ENCODE assay signal across 14 cellular contexts in genomic region chr2:151770995-151771394, GRCh38. TPM values are rescaled to one million over a fixed set of nuclear protein-coding genes. Genes with fewer than 3 reads are reported as not detected.
DNase-seq lines count a peak whose midpoint lies in the region; ATAC-seq lines count a peak whose summit lies in the region.
"Had no signal": no experiment of that assay in that cellular context is flagged by ENCODE, and none has a peak within 500 bp of the region (broad histone marks: within the 10 kb centered on the region; RNA-seq: fewer than 3 reads in every experiment).

No MANE protein-coding gene starts in this region.

- H3K9me3 Mint-ChIP-seq in activated CD4-positive, alpha-beta memory T cell treated with anti-CD3 and anti-CD28 coated beads for 36 hours = no peaks in the 10 kb centered on the region
- no peaks in the 10 kb centered on the region for H3K9me3 Mint-ChIP-seq in activated CD4-positive, alpha-beta T cell treated with anti-CD3 and anti-CD28 coated beads, Interleukin-2, amount 10 ng/mL, durations not matched to agents 7 days and 5 days

- H3K4me3 ChIP-seq in skeletal muscle tissue (ENCODE audit: low read length in 3 of 3) = no peak overlapping the region

- peak overlapping the region; percentile 89 for H3K27ac ChIP-seq in skeletal muscle tissue (ENCODE audit: low read depth, low read length)

- H3K4me1 ChIP-seq in skeletal muscle tissue (ENCODE audit: control insufficient read depth in 3 of 3, insufficient read depth in 3 of 3, low read length in 3 of 3) = peaks cover 48 to 65% (median 58%) of the 10 kb centered on the region in 3 donors

- CTCF ChIA-PET in activated CD4-positive, alpha-beta memory T cell treated with anti-CD3 and anti-CD28 coated beads for 36 hours (lab: Charles Lee) = no interaction called here
- CTCF ChIA-PET in activated CD4-positive, alpha-beta T cell treated with anti-CD3 and anti-CD28 coated beads, Interleukin-2, amount 10 ng/mL, durations not matched to agents 7 days and 5 days (lab: Charles Lee) = interaction anchor here (0.6 kb wide), 1 partner anchor 1627 kb away, joined by 3 read pairs; no protein-coding TSS in a partner anchor

- POLR2A ChIA-PET in activated CD4-positive, alpha-beta memory T cell treated with anti-CD3 and anti-CD28 coated beads for 36 hours (lab: Charles Lee) = no interaction called here
- POLR2A ChIA-PET in activated CD4-positive, alpha-beta T cell treated with anti-CD3 and anti-CD28 coated beads, Interleukin-2, amount 10 ng/mL, durations not matched to agents 7 days and 5 days (lab: Charles Lee) = no interaction called here

- H3K4me3 Mint-ChIP-seq in activated CD4-positive, alpha-beta memory T cell treated with anti-CD3 and anti-CD28 coated beads for 36 hours = no peak overlapping the region
- no peak overlapping the region for H3K4me3 Mint-ChIP-seq in activated CD4-positive, alpha-beta T cell treated with anti-CD3 and anti-CD28 coated beads, Interleukin-2, amount 10 ng/mL, durations not matched to agents 7 days and 5 days

- peak overlapping the region; percentile 7 to 68 (median 29) for H3K9ac ChIP-seq in skeletal muscle tissue (ENCODE audit: low read depth in 1 of 3, low read length in 3 of 3)

- H3K9me3 ChIP-seq in skeletal muscle tissue (ENCODE audit: control insufficient read depth in 3 of 3, low read length in 3 of 3) = no peaks in the 10 kb centered on the region

- H3K27ac Mint-ChIP-seq in activated CD4-positive, alpha-beta memory T cell treated with anti-CD3 and anti-CD28 coated beads for 36 hours = no peak overlapping the region
- no peak overlapping the region for H3K27ac Mint-ChIP-seq in activated CD4-positive, alpha-beta T cell treated with anti-CD3 and anti-CD28 coated beads, Interleukin-2, amount 10 ng/mL, durations not matched to agents 7 days and 5 days

- H3K36me3 ChIP-seq in skeletal muscle tissue (ENCODE audit: control insufficient read depth in 3 of 3, insufficient read depth in 3 of 3, low read length in 3 of 3) = peaks cover 0 to 1% (median 0%) of the 10 kb centered on the region in 3 donors

- intact Hi-C loops in activated CD4-positive, alpha-beta memory T cell treated with anti-CD3 and anti-CD28 coated beads for 36 hours (cut with micrococcal nuclease) = no loop called here

- no peaks in the 10 kb centered on the region for H3K27me3 ChIP-seq in skeletal muscle tissue (ENCODE audit: control insufficient read depth in 3 of 3, insufficient read depth in 3 of 3, low read length in 3 of 3)

- no peak for DNase-seq in stimulated activated CD4-positive, alpha-beta T cell treated with anti-CD3 and anti-CD28 coated beads, Interleukin-2, amount 100 ng/mL, for 48 hours
- DNase-seq in activated CD4-positive, alpha-beta memory T cell treated with anti-CD3 and anti-CD28 coated beads for 36 hours = no peak
- no peak for DNase-seq in activated CD4-positive, alpha-beta T cell treated with anti-CD3 and anti-CD28 coated beads, Interleukin-2, amount 10 ng/mL, durations not matched to agents 7 days and 5 days
- DNase-seq: activated CD8-positive, alpha-beta memory T cell treated with anti-CD3 and anti-CD28 coated beads, Interleukin-2, amount 50 U/mL, for 4 hours; COR-L47; dermis blood vessel endothelial cell; NCI-H1694; retina; SIG-M5 had no signal

- H3K27me3 Mint-ChIP-seq in activated CD4-positive, alpha-beta memory T cell treated with anti-CD3 and anti-CD28 coated beads for 36 hours = no peaks in the 10 kb centered on the region
- no peaks in the 10 kb centered on the region for H3K27me3 Mint-ChIP-seq in activated CD4-positive, alpha-beta T cell treated with anti-CD3 and anti-CD28 coated beads, Interleukin-2, amount 10 ng/mL, durations not matched to agents 7 days and 5 days

- ATAC-seq in GM19351 (IDR thresholded peaks at IDR 0.05; ENCODE audit: unreplicated experiment) (peak; percentile 29), HG02642 (IDR thresholded peaks at IDR 0.05; ENCODE audit: poor library complexity, unreplicated experiment) (peak; percentile 25), HG03571 (IDR thresholded peaks at IDR 0.05; ENCODE audit: unreplicated experiment) (peak; percentile 21), HG02588 (IDR thresholded peaks at IDR 0.05; ENCODE audit: unreplicated experiment) (no peak)

- H3K4me1 Mint-ChIP-seq in activated CD4-positive, alpha-beta memory T cell treated with anti-CD3 and anti-CD28 coated beads for 36 hours (ENCODE audit: low read depth) = peaks cover 11% of the 10 kb centered on the region
- H3K4me1 Mint-ChIP-seq in activated CD4-positive, alpha-beta T cell treated with anti-CD3 and anti-CD28 coated beads, Interleukin-2, amount 10 ng/mL, durations not matched to agents 7 days and 5 days = peaks cover 5% of the 10 kb centered on the region

- peaks cover 7% of the 10 kb centered on the region for H3K36me3 Mint-ChIP-seq in activated CD4-positive, alpha-beta memory T cell treated with anti-CD3 and anti-CD28 coated beads for 36 hours
- peaks cover 9% of the 10 kb centered on the region for H3K36me3 Mint-ChIP-seq in activated CD4-positive, alpha-beta T cell treated with anti-CD3 and anti-CD28 coated beads, Interleukin-2, amount 10 ng/mL, durations not matched to agents 7 days and 5 days (ENCODE audit: low read depth)

RNA-seq across cellular contexts. Expression of gene NEB, which starts 36.7 kb away (rescaled TPM):
- total RNA-seq in skeletal muscle tissue = 833 TPM
- total RNA-seq in activated CD4-positive, alpha-beta memory T cell treated with anti-CD3 and anti-CD28 coated beads for 36 hours = under 1 TPM; 0.05 to 0.14 TPM
- under 1 TPM; 0.40 to 0.48 TPM for total RNA-seq in activated CD4-positive, alpha-beta T cell treated with anti-CD3 and anti-CD28 coated beads, Interleukin-2, amount 10 ng/mL, durations not matched to agents 7 days and 5 days

RNA-seq across cellular contexts. Expression of gene ARL5A, which starts 57.2 kb away (rescaled TPM):
- total RNA-seq in skeletal muscle tissue = 21.9 TPM
- total RNA-seq in activated CD4-positive, alpha-beta memory T cell treated with anti-CD3 and anti-CD28 coated beads for 36 hours = 10 to 100 TPM; 54.6 to 63.2 TPM
- 10 to 100 TPM; 47.4 to 49.0 TPM for total RNA-seq in activated CD4-positive, alpha-beta T cell treated with anti-CD3 and anti-CD28 coated beads, Interleukin-2, amount 10 ng/mL, durations not matched to agents 7 days and 5 days

Comparison
In these comparisons a context has a peak if more than half of its experiments do, and no peak if none do; other contexts are left out.
1. RNA of gene NEB, which starts 36.7 kb away (total RNA-seq): 833 TPM in skeletal muscle tissue (single experiment); 0.40 to 0.48 TPM in activated CD4-positive, alpha-beta T cell treated with anti-CD3 and anti-CD28 coated beads, Interleukin-2, amount 10 ng/mL, durations not matched to agents 7 days and 5 days and 0.05 to 0.14 TPM in activated CD4-positive, alpha-beta memory T cell treated with anti-CD3 and anti-CD28 coated beads for 36 hours; every median in the first group is over 100 times any median in the second.